ENCODE assay signal across 1 cellular context in genomic region chr2:37323770-37324535, GRCh38.
A peak's percentile ranks its signal among the peaks of the same experiment; 100 is the strongest.
TF ChIP-seq lines count a peak whose summit lies in the region.

No MANE protein-coding gene starts in this region.

TF ChIP-seq in HepG2, 621 proteins besides CTCF, POLR2A, EP300 and RAD21 (continued from another document and continues in another):
- TF ChIP-seq ADNP (CRISPR knock-in tag; IDR thresholded peaks at IDR 0.05) (no peak), ZNF292 (CRISPR knock-in tag; IDR thresholded peaks at IDR 0.05; ENCODE audit: borderline replicate concordance, low read depth) (peak; percentile 20; the same call in 1 of the 2 replicates), KLF16 (CRISPR knock-in tag; IDR thresholded peaks at IDR 0.05) (peak in 1 of 2 experiments; percentile 45; a peak in 1 of 4 replicates), SP5 (CRISPR knock-in tag; IDR thresholded peaks at IDR 0.05; ENCODE audit: borderline replicate concordance, low read depth) (no peak), FOXJ3 (CRISPR knock-in tag; IDR thresholded peaks at IDR 0.05; ENCODE audit: borderline replicate concordance) (0 out of 2 replicates have a peak, but pooled peaks have one; percentile 20), ZNF501 (CRISPR knock-in tag; IDR thresholded peaks at IDR 0.05) (peak; percentile 67), TOE1 (CRISPR knock-in tag; IDR thresholded peaks at IDR 0.05) (no peak; the same call in 1 of the 2 replicates), ZNF570 (CRISPR knock-in tag; IDR thresholded peaks at IDR 0.05; ENCODE audit: borderline replicate concordance) (no peak), KDM3A (CRISPR knock-in tag; IDR thresholded peaks at IDR 0.05; ENCODE audit: low read depth) (no peak), CREBL2 (CRISPR knock-in tag; IDR thresholded peaks at IDR 0.05; ENCODE audit: borderline replicate concordance) (no peak), WIZ (CRISPR knock-in tag; IDR thresholded peaks at IDR 0.05) (no peak), JARID2 (CRISPR knock-in tag; IDR thresholded peaks at IDR 0.05; ENCODE audit: insufficient replicate concordance) (peak; percentile 46), ZNF12 (CRISPR knock-in tag; IDR thresholded peaks at IDR 0.05) (no peak), AGO1 (IDR thresholded peaks at IDR 0.05; ENCODE audit: low read depth, low read length, poor library complexity, severe bottlenecking) (peak; percentile 2), HOXA7 (CRISPR knock-in tag; IDR thresholded peaks at IDR 0.05) (0 out of 2 replicates have a peak, but pooled peaks have one; percentile 42), TRAFD1 (CRISPR knock-in tag; IDR thresholded peaks at IDR 0.05; ENCODE audit: borderline replicate concordance) (no peak), ZNF652 (CRISPR knock-in tag; IDR thresholded peaks at IDR 0.05; ENCODE audit: borderline replicate concordance, low read depth) (0 out of 2 replicates have a peak, but pooled peaks have one; percentile 20), ZNF24 (IDR thresholded peaks at IDR 0.05) (no peak), GPN1 (CRISPR knock-in tag; IDR thresholded peaks at IDR 0.05; ENCODE audit: borderline replicate concordance) (no peak), ZSCAN9 (CRISPR knock-in tag; IDR thresholded peaks at IDR 0.05; ENCODE audit: borderline replicate concordance) (no peak), ZFX (CRISPR knock-in tag; IDR thresholded peaks at IDR 0.05; ENCODE audit: low read depth) (peak; percentile 75), ZNF414 (CRISPR knock-in tag; IDR thresholded peaks at IDR 0.05) (peak; percentile 8; the same call in 1 of the 2 replicates), LRRFIP1 (CRISPR knock-in tag; conservative IDR thresholded peaks at IDR 0.05) (no peak), AKAP8 (CRISPR knock-in tag; IDR thresholded peaks at IDR 0.05) (0 out of 2 replicates have a peak, but pooled peaks have one; percentile 23), CREB1 (IDR thresholded peaks at IDR 0.05) (no peak), CREB1 (CRISPR knock-in tag; IDR thresholded peaks at IDR 0.05) (no peak), MTF2 (CRISPR knock-in tag; IDR thresholded peaks at IDR 0.05; ENCODE audit: borderline replicate concordance) (peak; percentile 76; the same call in 1 of the 2 replicates), GZF1 (CRISPR knock-in tag; IDR thresholded peaks at IDR 0.05) (no peak), SOX6 (IDR thresholded peaks at IDR 0.05) (no peak), SOX6 (CRISPR knock-in tag; IDR thresholded peaks at IDR 0.05) (no peak), ZNF543 (CRISPR knock-in tag; IDR thresholded peaks at IDR 0.05) (no peak), ZNF274 (CRISPR knock-in tag; IDR thresholded peaks at IDR 0.05) (peak; percentile 9; the same call in 1 of the 2 replicates), PRDM10 (CRISPR knock-in tag; IDR thresholded peaks at IDR 0.05; ENCODE audit: low read depth) (0 out of 2 replicates have a peak, but pooled peaks have one; percentile 45)
- TF ChIP-seq, protein P1, sequence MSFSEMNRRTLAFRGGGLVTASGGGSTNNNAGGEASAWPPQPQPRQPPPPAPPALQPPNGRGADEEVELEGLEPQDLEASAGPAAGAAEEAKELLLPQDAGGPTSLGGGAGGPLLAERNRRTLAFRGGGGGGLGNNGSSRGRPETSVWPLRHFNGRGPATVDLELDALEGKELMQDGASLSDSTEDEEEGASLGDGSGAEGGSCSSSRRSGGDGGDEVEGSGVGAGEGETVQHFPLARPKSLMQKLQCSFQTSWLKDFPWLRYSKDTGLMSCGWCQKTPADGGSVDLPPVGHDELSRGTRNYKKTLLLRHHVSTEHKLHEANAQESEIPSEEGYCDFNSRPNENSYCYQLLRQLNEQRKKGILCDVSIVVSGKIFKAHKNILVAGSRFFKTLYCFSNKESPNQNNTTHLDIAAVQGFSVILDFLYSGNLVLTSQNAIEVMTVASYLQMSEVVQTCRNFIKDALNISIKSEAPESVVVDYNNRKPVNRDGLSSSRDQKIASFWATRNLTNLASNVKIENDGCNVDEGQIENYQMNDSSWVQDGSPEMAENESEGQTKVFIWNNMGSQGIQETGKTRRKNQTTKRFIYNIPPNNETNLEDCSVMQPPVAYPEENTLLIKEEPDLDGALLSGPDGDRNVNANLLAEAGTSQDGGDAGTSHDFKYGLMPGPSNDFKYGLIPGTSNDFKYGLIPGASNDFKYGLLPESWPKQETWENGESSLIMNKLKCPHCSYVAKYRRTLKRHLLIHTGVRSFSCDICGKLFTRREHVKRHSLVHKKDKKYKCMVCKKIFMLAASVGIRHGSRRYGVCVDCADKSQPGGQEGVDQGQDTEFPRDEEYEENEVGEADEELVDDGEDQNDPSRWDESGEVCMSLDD (CRISPR knock-in tag; IDR thresholded peaks at IDR 0.05; ENCODE audit: borderline replicate concordance), result no peak
- TF ChIP-seq, protein P2, sequence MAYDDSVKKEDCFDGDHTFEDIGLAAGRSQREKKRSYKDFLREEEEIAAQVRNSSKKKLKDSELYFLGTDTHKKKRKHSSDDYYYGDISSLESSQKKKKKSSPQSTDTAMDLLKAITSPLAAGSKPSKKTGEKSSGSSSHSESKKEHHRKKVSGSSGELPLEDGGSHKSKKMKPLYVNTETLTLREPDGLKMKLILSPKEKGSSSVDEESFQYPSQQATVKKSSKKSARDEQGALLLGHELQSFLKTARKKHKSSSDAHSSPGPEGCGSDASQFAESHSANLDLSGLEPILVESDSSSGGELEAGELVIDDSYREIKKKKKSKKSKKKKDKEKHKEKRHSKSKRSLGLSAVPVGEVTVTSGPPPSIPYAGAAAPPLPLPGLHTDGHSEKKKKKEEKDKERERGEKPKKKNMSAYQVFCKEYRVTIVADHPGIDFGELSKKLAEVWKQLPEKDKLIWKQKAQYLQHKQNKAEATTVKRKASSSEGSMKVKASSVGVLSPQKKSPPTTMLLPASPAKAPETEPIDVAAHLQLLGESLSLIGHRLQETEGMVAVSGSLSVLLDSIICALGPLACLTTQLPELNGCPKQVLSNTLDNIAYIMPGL (CRISPR knock-in tag; IDR thresholded peaks at IDR 0.05; ENCODE audit: borderline replicate concordance in 1 of 2, low read depth in 1 of 2), result peak in 1 of 2 experiments; percentile 16; a peak in 1 of 4 replicates
- TF ChIP-seq, protein P3, sequence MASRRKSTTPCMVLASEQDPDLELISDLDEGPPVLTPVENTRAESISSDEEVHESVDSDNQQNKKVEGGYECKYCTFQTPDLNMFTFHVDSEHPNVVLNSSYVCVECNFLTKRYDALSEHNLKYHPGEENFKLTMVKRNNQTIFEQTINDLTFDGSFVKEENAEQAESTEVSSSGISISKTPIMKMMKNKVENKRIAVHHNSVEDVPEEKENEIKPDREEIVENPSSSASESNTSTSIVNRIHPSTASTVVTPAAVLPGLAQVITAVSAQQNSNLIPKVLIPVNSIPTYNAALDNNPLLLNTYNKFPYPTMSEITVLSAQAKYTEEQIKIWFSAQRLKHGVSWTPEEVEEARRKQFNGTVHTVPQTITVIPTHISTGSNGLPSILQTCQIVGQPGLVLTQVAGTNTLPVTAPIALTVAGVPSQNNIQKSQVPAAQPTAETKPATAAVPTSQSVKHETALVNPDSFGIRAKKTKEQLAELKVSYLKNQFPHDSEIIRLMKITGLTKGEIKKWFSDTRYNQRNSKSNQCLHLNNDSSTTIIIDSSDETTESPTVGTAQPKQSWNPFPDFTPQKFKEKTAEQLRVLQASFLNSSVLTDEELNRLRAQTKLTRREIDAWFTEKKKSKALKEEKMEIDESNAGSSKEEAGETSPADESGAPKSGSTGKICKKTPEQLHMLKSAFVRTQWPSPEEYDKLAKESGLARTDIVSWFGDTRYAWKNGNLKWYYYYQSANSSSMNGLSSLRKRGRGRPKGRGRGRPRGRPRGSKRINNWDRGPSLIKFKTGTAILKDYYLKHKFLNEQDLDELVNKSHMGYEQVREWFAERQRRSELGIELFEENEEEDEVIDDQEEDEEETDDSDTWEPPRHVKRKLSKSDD (CRISPR knock-in tag; IDR thresholded peaks at IDR 0.05; ENCODE audit: low read depth), result peak; percentile 31; the same call in 1 of the 2 replicates
- TF ChIP-seq, protein P4, sequence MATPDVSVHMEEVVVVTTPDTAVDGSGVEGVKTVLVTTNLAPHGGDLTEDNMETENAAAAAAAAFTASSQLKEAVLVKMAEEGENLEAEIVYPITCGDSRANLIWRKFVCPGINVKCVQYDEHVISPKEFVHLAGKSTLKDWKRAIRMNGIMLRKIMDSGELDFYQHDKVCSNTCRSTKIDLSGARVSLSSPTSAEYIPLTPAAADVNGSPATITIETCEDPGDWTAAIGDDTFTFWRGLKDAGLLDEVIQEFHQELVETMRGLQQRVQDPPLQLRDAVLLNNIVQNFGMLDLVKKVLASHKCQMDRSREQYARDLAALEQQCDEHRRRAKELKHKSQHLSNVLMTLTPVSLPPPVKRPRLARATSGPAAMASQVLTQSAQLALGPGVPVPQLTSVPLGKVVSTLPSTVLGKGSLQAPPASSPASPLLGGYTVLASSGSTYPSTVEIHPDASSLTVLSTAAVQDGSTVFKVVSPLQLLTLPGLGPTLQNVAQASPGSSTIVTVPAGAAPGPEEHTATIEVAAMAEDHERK (CRISPR knock-in tag; IDR thresholded peaks at IDR 0.05; ENCODE audit: low read depth), result no peak
